1 cellular context compared by ENCODE assay signal in genomic region chr10:97082575-97082974, GRCh38.
A peak's percentile ranks its signal among the peaks of the same experiment; 100 is the strongest.
TF ChIP-seq lines count a peak whose summit lies in the region.
"Not testable (repeated sequence)": the region's sequence is repeated elsewhere in the genome, so short reads cannot be mapped to it uniquely, and the experiment has no call there.

No MANE protein-coding gene starts in this region.

- not testable (repeated sequence) for H3K4me1 ChIP-seq in HEK293 (ENCODE audit: control insufficient read depth, insufficient read depth, low read length)

- H3K27ac ChIP-seq in HEK293 (ENCODE audit: extremely low read depth, low read depth, low read length) = not testable (repeated sequence)

- POLR2A ChIA-PET in HEK293 (lab: Yijun Ruan, JAX) = not testable (repeated sequence)

- CTCF ChIA-PET in HEK293 (lab: Yijun Ruan, JAX) = interaction anchor here (0.7 to 6.6 kb wide), 18 partner anchors 7 to 273 kb away, joined by 3 to 66 read pairs (median 6); no protein-coding TSS in a partner anchor

- not testable (repeated sequence) for H3K4me3 ChIP-seq in HEK293 (ENCODE audit: low read depth, low read length)

- not testable (repeated sequence) for TF ChIP-seq CTCF in HEK293 (tag by site-specific recombination; IDR thresholded peaks at IDR 0.05)

- not testable (repeated sequence) for H3K9me3 ChIP-seq in HEK293 (ENCODE audit: control insufficient read depth, insufficient read depth, low read depth, low read length)

- not testable (repeated sequence) for H3K36me3 ChIP-seq in HEK293 (ENCODE audit: control insufficient read depth in 2 of 2, insufficient read depth in 1 of 2, low read length in 2 of 2)

TF ChIP-seq in HEK293, 187 proteins besides CTCF, POLR2A, EP300 and RAD21:
- TF ChIP-seq EGR2 (tag by site-specific recombination; IDR thresholded peaks at IDR 0.05; ENCODE audit: low read depth) (peak; percentile 71; the same call in 1 of the 2 replicates), ZFHX2 (tag by site-specific recombination; conservative IDR thresholded peaks at IDR 0.05) (peak; percentile 85)
